Comparison of ENCODE assay signal across 1 cellular context in the genomic region with DNA sequence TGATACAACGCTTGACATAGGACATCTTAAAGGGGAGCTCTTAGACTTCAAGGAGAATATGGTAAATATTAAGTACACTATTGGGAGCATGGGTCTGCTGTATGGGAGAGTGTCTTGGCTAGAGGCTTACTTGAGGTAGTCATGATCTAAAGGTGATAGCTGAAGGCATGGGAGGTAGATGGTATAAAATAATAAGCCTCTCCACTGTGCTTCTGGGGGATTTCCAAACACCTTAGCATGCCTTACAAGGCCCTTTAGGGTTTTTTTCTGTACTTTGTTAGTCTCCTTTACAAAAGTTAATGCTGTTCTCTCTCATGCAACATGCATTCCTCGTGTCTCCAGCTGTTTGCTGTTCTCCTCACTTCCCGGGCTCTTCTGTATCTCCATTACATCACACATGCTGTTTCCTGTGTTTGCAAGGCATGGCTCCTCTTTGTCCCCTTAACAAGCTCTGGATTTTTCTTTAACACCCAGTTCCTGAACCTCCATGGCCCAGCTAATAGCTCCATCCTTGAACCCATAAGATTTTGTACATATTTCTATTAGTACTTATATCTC.
A peak's percentile ranks its signal among the peaks of the same experiment; 100 is the strongest.
TF ChIP-seq lines count a peak whose summit lies in the region.

No MANE protein-coding gene starts in this region.

TF ChIP-seq in GM23338, 12 proteins besides CTCF, POLR2A, EP300 and RAD21 (continued from another document):
- TF ChIP-seq, protein P1, sequence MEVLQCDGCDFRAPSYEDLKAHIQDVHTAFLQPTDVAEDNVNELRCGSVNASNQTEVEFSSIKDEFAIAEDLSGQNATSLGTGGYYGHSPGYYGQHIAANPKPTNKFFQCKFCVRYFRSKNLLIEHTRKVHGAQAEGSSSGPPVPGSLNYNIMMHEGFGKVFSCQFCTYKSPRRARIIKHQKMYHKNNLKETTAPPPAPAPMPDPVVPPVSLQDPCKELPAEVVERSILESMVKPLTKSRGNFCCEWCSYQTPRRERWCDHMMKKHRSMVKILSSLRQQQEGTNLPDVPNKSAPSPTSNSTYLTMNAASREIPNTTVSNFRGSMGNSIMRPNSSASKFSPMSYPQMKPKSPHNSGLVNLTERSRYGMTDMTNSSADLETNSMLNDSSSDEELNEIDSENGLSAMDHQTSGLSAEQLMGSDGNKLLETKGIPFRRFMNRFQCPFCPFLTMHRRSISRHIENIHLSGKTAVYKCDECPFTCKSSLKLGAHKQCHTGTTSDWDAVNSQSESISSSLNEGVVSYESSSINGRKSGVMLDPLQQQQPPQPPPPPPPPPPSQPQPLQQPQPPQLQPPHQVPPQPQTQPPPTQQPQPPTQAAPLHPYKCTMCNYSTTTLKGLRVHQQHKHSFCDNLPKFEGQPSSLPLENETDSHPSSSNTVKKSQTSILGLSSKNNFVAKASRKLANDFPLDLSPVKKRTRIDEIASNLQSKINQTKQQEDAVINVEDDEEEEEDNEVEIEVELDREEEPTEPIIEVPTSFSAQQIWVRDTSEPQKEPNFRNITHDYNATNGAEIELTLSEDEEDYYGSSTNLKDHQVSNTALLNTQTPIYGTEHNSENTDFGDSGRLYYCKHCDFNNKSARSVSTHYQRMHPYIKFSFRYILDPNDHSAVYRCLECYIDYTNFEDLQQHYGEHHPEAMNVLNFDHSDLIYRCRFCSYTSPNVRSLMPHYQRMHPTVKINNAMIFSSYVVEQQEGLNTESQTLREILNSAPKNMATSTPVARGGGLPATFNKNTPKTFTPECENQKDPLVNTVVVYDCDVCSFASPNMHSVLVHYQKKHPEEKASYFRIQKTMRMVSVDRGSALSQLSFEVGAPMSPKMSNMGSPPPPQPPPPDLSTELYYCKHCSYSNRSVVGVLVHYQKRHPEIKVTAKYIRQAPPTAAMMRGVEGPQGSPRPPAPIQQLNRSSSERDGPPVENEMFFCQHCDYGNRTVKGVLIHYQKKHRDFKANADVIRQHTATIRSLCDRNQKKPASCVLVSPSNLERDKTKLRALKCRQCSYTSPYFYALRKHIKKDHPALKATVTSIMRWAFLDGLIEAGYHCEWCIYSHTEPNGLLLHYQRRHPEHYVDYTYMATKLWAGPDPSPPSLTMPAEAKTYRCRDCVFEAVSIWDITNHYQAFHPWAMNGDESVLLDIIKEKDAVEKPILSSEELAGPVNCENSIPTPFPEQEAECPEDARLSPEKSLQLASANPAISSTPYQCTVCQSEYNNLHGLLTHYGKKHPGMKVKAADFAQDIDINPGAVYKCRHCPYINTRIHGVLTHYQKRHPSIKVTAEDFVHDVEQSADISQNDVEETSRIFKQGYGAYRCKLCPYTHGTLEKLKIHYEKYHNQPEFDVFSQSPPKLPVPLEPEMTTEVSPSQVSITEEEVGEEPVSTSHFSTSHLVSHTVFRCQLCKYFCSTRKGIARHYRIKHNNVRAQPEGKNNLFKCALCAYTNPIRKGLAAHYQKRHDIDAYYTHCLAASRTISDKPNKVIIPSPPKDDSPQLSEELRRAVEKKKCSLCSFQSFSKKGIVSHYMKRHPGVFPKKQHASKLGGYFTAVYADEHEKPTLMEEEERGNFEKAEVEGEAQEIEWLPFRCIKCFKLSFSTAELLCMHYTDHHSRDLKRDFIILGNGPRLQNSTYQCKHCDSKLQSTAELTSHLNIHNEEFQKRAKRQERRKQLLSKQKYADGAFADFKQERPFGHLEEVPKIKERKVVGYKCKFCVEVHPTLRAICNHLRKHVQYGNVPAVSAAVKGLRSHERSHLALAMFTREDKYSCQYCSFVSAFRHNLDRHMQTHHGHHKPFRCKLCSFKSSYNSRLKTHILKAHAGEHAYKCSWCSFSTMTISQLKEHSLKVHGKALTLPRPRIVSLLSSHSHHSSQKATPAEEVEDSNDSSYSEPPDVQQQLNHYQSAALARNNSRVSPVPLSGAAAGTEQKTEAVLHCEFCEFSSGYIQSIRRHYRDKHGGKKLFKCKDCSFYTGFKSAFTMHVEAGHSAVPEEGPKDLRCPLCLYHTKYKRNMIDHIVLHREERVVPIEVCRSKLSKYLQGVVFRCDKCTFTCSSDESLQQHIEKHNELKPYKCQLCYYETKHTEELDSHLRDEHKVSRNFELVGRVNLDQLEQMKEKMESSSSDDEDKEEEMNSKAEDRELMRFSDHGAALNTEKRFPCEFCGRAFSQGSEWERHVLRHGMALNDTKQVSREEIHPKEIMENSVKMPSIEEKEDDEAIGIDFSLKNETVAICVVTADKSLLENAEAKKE (CRISPR knock-in tag; IDR thresholded peaks at IDR 0.05) = peak; percentile 1; the same call in 1 of the 2 replicates
